4 cellular contexts compared by ENCODE assay signal in genomic region chr2:232394431-232394830, GRCh38. TPM values are rescaled to one million over a fixed set of nuclear protein-coding genes. Genes with fewer than 3 reads are reported as not detected.
"Had no signal": no experiment of that assay in that cellular context is flagged by ENCODE, and none has a peak within 500 bp of the region (broad histone marks: within the 10 kb centered on the region; RNA-seq: fewer than 3 reads in every experiment).

No MANE protein-coding gene starts in this region.

RNA-seq across cellular contexts. Expression of gene ALPG, which starts 12.2 kb away (rescaled TPM):
- total RNA-seq: GM23248, H4, HFFc6 had no signal
- polyA plus RNA-seq: GM23248 had no signal

RNA-seq across cellular contexts. Expression of gene ALPP, which starts 15.9 kb away (rescaled TPM):
- total RNA-seq: GM23248, HFFc6 had no signal
- polyA plus RNA-seq: GM23248, GM23338 had no signal
